ENCODE assay signal across 8 cellular contexts in the genomic region with DNA sequence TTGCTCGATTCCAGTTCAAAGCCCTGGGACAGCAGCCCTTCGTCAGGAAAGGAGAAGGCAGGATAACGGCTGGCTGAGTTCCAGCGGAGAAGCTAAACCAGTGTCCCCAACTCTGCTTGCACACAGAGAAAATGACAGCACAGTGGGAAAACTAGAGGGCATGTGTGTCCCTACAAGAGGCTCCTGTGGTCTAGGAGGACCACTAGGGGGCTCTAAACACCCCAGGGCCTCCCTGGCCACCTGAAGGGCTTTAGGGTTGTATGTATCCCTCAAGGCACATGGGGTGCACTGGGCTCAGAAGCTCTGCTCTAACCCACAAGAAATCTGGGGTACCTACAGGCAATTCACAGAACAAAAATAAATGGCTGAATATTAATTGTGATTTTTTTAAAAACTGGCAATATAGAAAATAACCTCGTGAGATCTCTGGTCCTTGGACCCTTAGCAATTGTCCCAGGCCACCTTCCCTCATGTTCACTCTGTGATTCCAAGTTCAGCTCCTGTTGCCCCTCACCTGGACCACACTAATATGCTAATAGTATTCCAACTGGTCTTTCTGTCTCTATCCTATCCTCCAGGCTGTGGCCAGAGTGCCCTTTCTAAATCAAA. TPM values are rescaled to one million over a fixed set of nuclear protein-coding genes. Genes with fewer than 3 reads are reported as not detected.
A peak's percentile ranks its signal among the peaks of the same experiment; 100 is the strongest.
DNase-seq lines count a peak whose midpoint lies in the region; ATAC-seq, FAIRE-seq and TF ChIP-seq lines count a peak whose summit lies in the region.

No MANE protein-coding gene starts in this region.

- no peaks in the 10 kb centered on the region for H3K9me2 ChIP-seq in OCI-LY7 (ENCODE audit: insufficient read depth, low read length)

- H3K4me1 ChIP-seq in OCI-LY7 (ENCODE audit: insufficient read depth, low read length, poor library complexity, severe bottlenecking), result no peaks in the 10 kb centered on the region
- peaks cover 12% of the 10 kb centered on the region for H3K4me1 ChIP-seq in mammary epithelial cell (ENCODE audit: insufficient read depth, low read length)
- no peaks in the 10 kb centered on the region for H3K4me1 ChIP-seq in HepG2 (ENCODE audit: insufficient read depth, low read length)

- CTCF ChIA-PET in OCI-LY7 (lab: Charles Lee; ENCODE audit: unreplicated experiment), result no interaction called here
- CTCF ChIA-PET in mammary epithelial cell (lab: Charles Lee; ENCODE audit: low non-redundant PET), result interaction anchor here (0.6 kb wide), 1 partner anchor 379 kb away, joined by 5 read pairs; no protein-coding TSS in a partner anchor
- CTCF ChIA-PET in HepG2 (lab: Yijun Ruan, JAX; ENCODE audit: low intra/inter-chr PET ratio, low total read pairs), result interaction anchor here (1.6 to 2.5 kb wide), 3 partner anchors 34 to 215 kb away, joined by 4 to 21 read pairs (median 6); no protein-coding TSS in a partner anchor

- H3K36me3 Mint-ChIP-seq in mesothelial cell of epicardium, result peaks cover 77% of the 10 kb centered on the region

- H3K27ac ChIP-seq in OCI-LY7 (ENCODE audit: low read depth, low read length, poor library complexity, severe bottlenecking) (no peak overlapping the region), mammary epithelial cell (ENCODE audit: insufficient read depth, low read depth, low read length) (no peak overlapping the region), HepG2 (ENCODE audit: extremely low read length, insufficient read depth, low read length) (no peak overlapping the region)

- no peak overlapping the region for H3K4me3 Mint-ChIP-seq in mesothelial cell of epicardium

- intact Hi-C loops in OCI-LY7 (cut with micrococcal nuclease; ENCODE audit: unreplicated experiment), result loop anchor here (1.0 kb wide), 1 partner anchor 34 kb away; no protein-coding TSS in a partner anchor
- intact Hi-C loops in mammary epithelial cell (cut with micrococcal nuclease), result loop anchor here (1.0 kb wide), 1 partner anchor 33 kb away; no protein-coding TSS in a partner anchor
- intact Hi-C loops in HepG2 (cut with micrococcal nuclease; ENCODE audit: unreplicated experiment), result loop anchor here (1.0 kb wide), 2 partner anchors 34 to 215 kb away; no protein-coding TSS in a partner anchor

- POLR2A ChIA-PET in OCI-LY7 (lab: Charles Lee), result interaction anchor here (0.5 to 0.6 kb wide), 2 partner anchors 24 to 330 kb away, joined by 3 to 4 read pairs; no protein-coding TSS in a partner anchor
- POLR2A ChIA-PET in HepG2 (lab: Yijun Ruan, JAX), result no interaction called here

- peak; percentile 46 for DNase-seq in COLO829 (ENCODE audit: low spot score)
- peak; percentile 55 for DNase-seq in OCI-LY7 (ENCODE audit: low spot score)
- no peak for DNase-seq in mammary epithelial cell
- DNase-seq in HepG2 (ENCODE audit: low spot score), result peak; percentile 70
- no peak for DNase-seq in foreskin melanocyte
- no peak for DNase-seq in mesothelial cell of epicardium (ENCODE audit: low spot score in 2 of 2, unreplicated experiment in 2 of 2)

- H3K79me2 ChIP-seq in OCI-LY7 (ENCODE audit: insufficient read depth, low read depth, low read length), result no peaks in the 10 kb centered on the region
- H3K79me2 ChIP-seq in mammary epithelial cell (ENCODE audit: insufficient read depth, low read length), result no peaks in the 10 kb centered on the region
- no peaks in the 10 kb centered on the region for H3K79me2 ChIP-seq in HepG2 (ENCODE audit: insufficient read depth, low read length)

- H3K4me1 Mint-ChIP-seq in mesothelial cell of epicardium, result no peaks in the 10 kb centered on the region

- TF ChIP-seq EP300 in HepG2 (IDR thresholded peaks at IDR 0.05; ENCODE audit: low read depth in 2 of 2, low read length in 2 of 2) (no peak), HepG2 (CRISPR knock-in tag; IDR thresholded peaks at IDR 0.05; ENCODE audit: borderline replicate concordance) (no peak)

- ATAC-seq in HepG2 (peak; percentile 100), GM19397 (IDR thresholded peaks at IDR 0.05; ENCODE audit: unreplicated experiment) (no peak)

- WGBS in mammary epithelial cell (ENCODE audit: low coverage, missing lambda C conversion rate), result 85% methylated on average over 5 of the region's 5 CpGs
- 94% methylated on average over 5 of the region's 5 CpGs for WGBS in HepG2 (ENCODE audit: low lambda C conversion rate)

- H3K36me3 ChIP-seq in OCI-LY7 (ENCODE audit: insufficient read depth, low read length) (peaks cover 89% of the 10 kb centered on the region), mammary epithelial cell (ENCODE audit: insufficient read depth, low read length) (peaks cover 41% of the 10 kb centered on the region), HepG2 (replicated peaks in 1 of 2; ENCODE audit: control insufficient read depth in 1 of 2, insufficient read depth in 2 of 2, low read length in 2 of 2) (peaks cover 34 to 87% of the 10 kb centered on the region in 2 experiments)

- TF ChIP-seq RAD21 in HepG2 (CRISPR knock-in tag; IDR thresholded peaks at IDR 0.05), result peak; percentile 72

- in situ Hi-C loops in mammary epithelial cell (cut with MboI; ENCODE audit: low sequenced_read_pairs in 2 of 2), result no loop called here
- in situ Hi-C loops in HepG2 (cut with HindIII; ENCODE audit: extremely low pct_ligation_motif_present, low pct_unique_long_range_greater_than_20kb), result no loop called here

- TF ChIP-seq CTCF in OCI-LY7 (conservative IDR thresholded peaks at IDR 0.05; ENCODE audit: low read length), result peak; percentile 86
- TF ChIP-seq CTCF in mammary epithelial cell (conservative IDR thresholded peaks at IDR 0.05 in 1 of 2, IDR thresholded peaks at IDR 0.05 in 1 of 2; ENCODE audit: extremely low read depth in 1 of 2, insufficient read depth in 1 of 2, low read depth in 1 of 2, low read length in 2 of 2), result peak; percentile 59 to 61
- TF ChIP-seq CTCF in HepG2 (CRISPR knock-in tag; IDR thresholded peaks at IDR 0.05), result peak; percentile 77
- no peak for TF ChIP-seq CTCF in mesothelial cell of epicardium (IDR thresholded peaks at IDR 0.05; ENCODE audit: unreplicated experiment)

- H3K27me3 ChIP-seq in mammary epithelial cell (ENCODE audit: insufficient read depth, low read length), result no peaks in the 10 kb centered on the region
- H3K27me3 ChIP-seq in HepG2 (ENCODE audit: control insufficient read depth in 1 of 2, insufficient read depth in 2 of 2, low read length in 2 of 2), result no peaks in the 10 kb centered on the region

- H3K27ac Mint-ChIP-seq in mesothelial cell of epicardium, result no peak overlapping the region

- no peaks in the 10 kb centered on the region for H3K9me3 Mint-ChIP-seq in mesothelial cell of epicardium

- dilution Hi-C loops in mammary epithelial cell (cut with HindIII; ENCODE audit: low sequenced_read_pairs), result no loop called here

- H3K9ac ChIP-seq in mammary epithelial cell (ENCODE audit: insufficient read depth, low read length) (no peak overlapping the region), HepG2 (ENCODE audit: insufficient read depth, low read depth, low read length) (no peak overlapping the region)

- H3K4me3 ChIP-seq in OCI-LY7 (ENCODE audit: low read depth, low read length, poor library complexity, severe bottlenecking) (no peak overlapping the region), mammary epithelial cell (replicated peaks in 1 of 3; ENCODE audit: insufficient read depth in 1 of 3, low read depth in 2 of 3, low read length in 3 of 3) (no peak overlapping the region), HepG2 (replicated peaks in 1 of 3; ENCODE audit: insufficient read depth in 1 of 3, low read depth in 2 of 3, low read length in 3 of 3) (no peak overlapping the region)

- no peaks in the 10 kb centered on the region for H4K20me1 ChIP-seq in OCI-LY7 (ENCODE audit: insufficient read depth, low read length)
- H4K20me1 ChIP-seq in mammary epithelial cell (ENCODE audit: insufficient read depth, low read length), result no peaks in the 10 kb centered on the region
- H4K20me1 ChIP-seq in HepG2 (ENCODE audit: insufficient read depth, low read length), result no peaks in the 10 kb centered on the region; the same call in 1 of the 2 replicates

- H3K9me3 ChIP-seq in OCI-LY7 (ENCODE audit: low read length) (no peaks in the 10 kb centered on the region), mammary epithelial cell (replicated peaks; ENCODE audit: insufficient read depth, low read length) (no peaks in the 10 kb centered on the region), HepG2 (ENCODE audit: low read length) (no peaks in the 10 kb centered on the region)

- H3K4me2 ChIP-seq in OCI-LY7 (ENCODE audit: low read length) (no peak overlapping the region), mammary epithelial cell (ENCODE audit: insufficient read depth, low read depth, low read length) (no peak overlapping the region), HepG2 (ENCODE audit: low read depth, low read length) (no peak overlapping the region)

- TF ChIP-seq POLR2A in GM19099 (IDR thresholded peaks at IDR 0.05; ENCODE audit: extremely low read depth, insufficient read length, low read depth) (peak; percentile 25), HepG2 (IDR thresholded peaks at IDR 0.05; ENCODE audit: insufficient read depth in 1 of 2, low read depth in 2 of 2, low read length in 2 of 2) (no peak)

- H3K27me3 Mint-ChIP-seq in mesothelial cell of epicardium (ENCODE audit: low read depth), result no peaks in the 10 kb centered on the region

- FAIRE-seq in HepG2 (lab: Jason Lieb, UNC), result peak; percentile 63

- BruUV-seq in OCI-LY7 (replicated peaks; lab: Mats Ljungman, UMichigan) (no TSS peak), mammary epithelial cell (replicated peaks; lab: Mats Ljungman, UMichigan) (no TSS peak), HepG2 (replicated peaks; lab: Mats Ljungman, UMichigan) (no TSS peak)

- no peak overlapping the region for H2AFZ ChIP-seq in OCI-LY7 (ENCODE audit: low read length)
- no peak overlapping the region for H2AFZ ChIP-seq in mammary epithelial cell (ENCODE audit: low read depth, low read length)
- no peak overlapping the region for H2AFZ ChIP-seq in HepG2 (ENCODE audit: low read length)

RNA-seq across cellular contexts. Expression of gene STAT1, which starts 17.5 kb away (rescaled TPM):
- 17.2 and 23.1 TPM in 2 replicates for total RNA-seq in OCI-LY7 (2014; rRNA removed; shearing (Covaris generic))
- total RNA-seq in OCI-LY7 (2022) (23.0 and 24.8 TPM in 2 replicates), mammary epithelial cell (10 to 100 TPM; 56.2 to 56.5 TPM), HepG2 (2016; rRNA removed; fragmentation: Illumina TruSeq; extraction: Trizol) (59.6 and 90.6 TPM in 2 replicates), mesothelial cell of epicardium (100 to 106 TPM (median 100 TPM) in 3 replicates)
- polyA plus RNA-seq in mammary epithelial cell (31.9 TPM), HepG2 (2011; rRNA removed) (20.3 and 21.8 TPM in 2 replicates)
- polyA minus RNA-seq in mammary epithelial cell, result 69.8 TPM
- 5.1 and 7.1 TPM in 2 replicates for total RNA-seq in HepG2 (2016; cell fraction: cytosol; rRNA removed; fragmentation: Illumina TruSeq; extraction: Trizol; ENCODE audit: low read depth)
- 57.7 and 86.9 TPM in 2 replicates for total RNA-seq in HepG2 (2016; cell fraction: insoluble cytoplasmic fraction; rRNA removed; fragmentation: Illumina TruSeq; extraction: Trizol)
- 19.3 and 19.4 TPM in 2 replicates for total RNA-seq in HepG2 (2016; cell fraction: membrane; rRNA removed; fragmentation: Illumina TruSeq; extraction: Trizol)
- 57.3 and 58.4 TPM in 2 replicates for total RNA-seq in HepG2 (2016; cell fraction: nucleus; rRNA removed; fragmentation: Illumina TruSeq; extraction: Trizol)
- polyA plus RNA-seq in HepG2 (2011; cell fraction: cytosol; rRNA removed), result 13.9 and 15.2 TPM in 2 replicates
- polyA plus RNA-seq in HepG2 (2011; cell fraction: nucleus; rRNA removed), result 22.3 and 28.1 TPM in 2 replicates
- 24.4 and 28.8 TPM in 2 replicates for polyA plus RNA-seq in HepG2 (2012)
- polyA plus RNA-seq in HepG2 (2016; cell fraction: cytosol; fragmentation: Illumina TruSeq; extraction: Trizol; ENCODE audit: low read depth), result 2.5 and 2.7 TPM in 2 replicates
- 75.4 and 77.9 TPM in 2 replicates for polyA plus RNA-seq in HepG2 (2016; cell fraction: insoluble cytoplasmic fraction; fragmentation: Illumina TruSeq; extraction: Trizol; ENCODE audit: low read depth)
- polyA plus RNA-seq in HepG2 (2016; cell fraction: membrane; fragmentation: Illumina TruSeq; extraction: Trizol; ENCODE audit: low read depth), result 8.3 and 8.6 TPM in 2 replicates
- 42.8 and 45.3 TPM in 2 replicates for polyA plus RNA-seq in HepG2 (2016; cell fraction: nucleus; fragmentation: Illumina TruSeq; extraction: Trizol; ENCODE audit: insufficient read depth, low read depth)
- polyA minus RNA-seq in HepG2 (2011; rRNA and poly(A)+ RNA removed; ENCODE audit: low replicate concordance), result 57.6 and 62.6 TPM in 2 replicates
- polyA minus RNA-seq in HepG2 (2011; cell fraction: cytosol; rRNA and poly(A)+ RNA removed), result 30.3 and 34.4 TPM in 2 replicates
- polyA minus RNA-seq in HepG2 (2011; cell fraction: nucleus; rRNA and poly(A)+ RNA removed), result 84.8 and 99.3 TPM in 2 replicates

Comparison
In these comparisons a context has a peak if more than half of its experiments do, and no peak if none do; other contexts are left out.
1. DNase-seq: peak in COLO829 (single experiment), OCI-LY7 (single experiment) and HepG2 (single experiment); none in mammary epithelial cell (single experiment), foreskin melanocyte (single experiment) and mesothelial cell of epicardium (0 of 2).